12 cellular contexts compared by ENCODE assay signal in the genomic region with DNA sequence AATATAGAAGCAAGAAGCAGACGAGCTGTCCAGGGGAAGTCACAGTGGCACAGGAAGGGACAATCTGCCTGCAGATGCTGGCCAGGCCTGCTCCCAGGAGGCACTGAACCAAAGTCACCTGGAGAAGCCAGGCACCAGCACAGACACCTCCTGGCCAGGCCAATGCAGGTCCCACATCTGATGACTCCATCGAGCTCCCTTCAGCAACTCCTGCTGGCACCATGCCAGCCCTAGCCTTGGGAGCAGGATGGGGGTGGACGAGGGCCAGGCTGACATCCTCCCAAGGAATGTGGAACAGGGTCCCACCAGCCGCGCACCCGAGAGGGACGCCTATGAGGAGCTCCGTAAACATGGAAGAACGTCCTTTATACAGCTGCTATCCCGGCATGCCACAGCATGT. TPM values are rescaled to one million over a fixed set of nuclear protein-coding genes. Genes with fewer than 3 reads are reported as not detected.
A peak's percentile ranks its signal among the peaks of the same experiment; 100 is the strongest.
DNase-seq lines count a peak whose midpoint lies in the region; ATAC-seq and TF ChIP-seq lines count a peak whose summit lies in the region.
"Had no signal": no experiment of that assay in that cellular context is flagged by ENCODE, and none has a peak within 500 bp of the region (broad histone marks: within the 10 kb centered on the region; RNA-seq: fewer than 3 reads in every experiment).

No MANE protein-coding gene starts in this region.

- 19 to 22% (median 19%) methylated on average over 10 of the region's 10 CpGs for WGBS in psoas muscle, 3 donors

- H4K20me1 ChIP-seq in BLaER1 treated with 17β-estradiol and CSF1 and Interleukin-3, amounts not matched to agents 10 nM and 100 nM, result peaks cover 34 to 100% (median 72%) of the 10 kb centered on the region in 11 experiments

- no peak for TF ChIP-seq CTCF in psoas muscle (IDR thresholded peaks at IDR 0.05)

- no peak overlapping the region; a peak in 1 of 20 replicates for H3K4me3 ChIP-seq in BLaER1 treated with 17β-estradiol and CSF1 and Interleukin-3, amounts not matched to agents 10 nM and 100 nM
- H3K4me3 ChIP-seq in adipocyte (ENCODE audit: low read length), result no peak overlapping the region
- peak overlapping the region; percentile 3 for H3K4me3 ChIP-seq in psoas muscle

- H3K27ac ChIP-seq in BLaER1 treated with 17β-estradiol and CSF1 and Interleukin-3, amounts not matched to agents 10 nM and 100 nM, result no peak overlapping the region
- H3K27ac ChIP-seq in psoas muscle, result peak overlapping the region; percentile 88

- intact Hi-C loops in psoas muscle (cut with DNase I), result loop anchor here in 1 of 2 donors (10.0 kb wide), 1 partner anchor 194 kb away; no protein-coding TSS in a partner anchor

- ATAC-seq in psoas muscle, result peak; percentile 7 to 43 (median 30)
- ATAC-seq in HG03342 (IDR thresholded peaks at IDR 0.05; ENCODE audit: unreplicated experiment), result no peak

- peak overlapping the region in 7 of 11 experiments; percentile 55 to 88 (median 86); a peak in 13 of 22 replicates for H3K4me2 ChIP-seq in BLaER1 treated with 17β-estradiol and CSF1 and Interleukin-3, amounts not matched to agents 10 nM and 100 nM

- peaks cover 30 to 63% (median 49%) of the 10 kb centered on the region in 10 experiments for H3K4me1 ChIP-seq in BLaER1 treated with 17β-estradiol and CSF1 and Interleukin-3, amounts not matched to agents 10 nM and 100 nM
- H3K4me1 ChIP-seq in adipocyte (ENCODE audit: control insufficient read depth, insufficient read depth, low read length), result peaks cover 63% of the 10 kb centered on the region
- H3K4me1 ChIP-seq in psoas muscle, result peaks cover 61% of the 10 kb centered on the region

- peaks cover 55 to 100% (median 93%) of the 10 kb centered on the region in 11 experiments for H3K36me3 ChIP-seq in BLaER1 treated with 17β-estradiol and CSF1 and Interleukin-3, amounts not matched to agents 10 nM and 100 nM
- H3K36me3 ChIP-seq in adipocyte (ENCODE audit: control insufficient read depth, insufficient read depth, low read length, severe bottlenecking) (peaks cover 28% of the 10 kb centered on the region), psoas muscle (ENCODE audit: insufficient read depth in 1 of 2, low read depth in 1 of 2) (peaks cover 5 to 41% of the 10 kb centered on the region in 2 donors)

- peak overlapping the region in 5 of 11 experiments; percentile 5 to 60 (median 24); a peak in 3 of 22 replicates for H3K9ac ChIP-seq in BLaER1 treated with 17β-estradiol and CSF1 and Interleukin-3, amounts not matched to agents 10 nM and 100 nM
- H3K9ac ChIP-seq in adipocyte (ENCODE audit: low read length), result peak overlapping the region; percentile 36

- DNase-seq in adipocyte (ENCODE audit: low read depth) (peak; percentile 28), glomerular visceral epithelial cell (ENCODE audit: extremely low spot score) (peak; percentile 71), psoas muscle (peak; percentile 89 to 90), NCI-H187 treated with DMSO at 0.1 percent for 48 hours (lab: John Stamatoyannopoulos, UW) (no peak), SKM-1 (lab: John Stamatoyannopoulos, UW; ENCODE audit: unreplicated experiment) (no peak)
- DNase-seq in activated CD4-positive, alpha-beta T cell treated with anti-CD3 and anti-CD28 coated beads, Interleukin-2, amount 50 U/mL, for 48 hours, result no peak
- DNase-seq: activated naive CD4-positive, alpha-beta T cell treated with anti-CD3 and anti-CD28 coated beads for 36 hours; CD4-positive, CD25-positive, alpha-beta regulatory T cell; NCI-H1436 treated with DMSO at 0.1 percent for 48 hours; stimulated activated CD4-positive, alpha-beta T cell treated with anti-CD3 and anti-CD28 coated beads, Interleukin-4, amount 100 ng/mL, for 4 hours had no signal

- H3K27me3 ChIP-seq in BLaER1 treated with 17β-estradiol and CSF1 and Interleukin-3, amounts not matched to agents 10 nM and 100 nM, result no peaks in the 10 kb centered on the region
- H3K27me3 ChIP-seq in adipocyte (replicated peaks; ENCODE audit: control insufficient read depth, insufficient read depth, low read length) (no peaks in the 10 kb centered on the region), psoas muscle (ENCODE audit: insufficient read depth in 3 of 3, low read length in 2 of 3) (no peaks in the 10 kb centered on the region)

- H3K9me3 ChIP-seq in BLaER1 treated with 17β-estradiol and CSF1 and Interleukin-3, amounts not matched to agents 10 nM and 100 nM (replicated peaks in 1 of 11), result no peaks in the 10 kb centered on the region
- no peaks in the 10 kb centered on the region for H3K9me3 ChIP-seq in adipocyte (ENCODE audit: control insufficient read depth, low read length)
- H3K9me3 ChIP-seq in psoas muscle, result no peaks in the 10 kb centered on the region

RNA-seq across cellular contexts. Expression of gene ISYNA1, which starts 22.4 kb away (rescaled TPM):
- total RNA-seq in psoas muscle, result 10 to 100 TPM in 3 of 4 donors, 1 to 10 TPM in 1; 9.8 to 17.0 (median 10.9) TPM
- 1 to 10 TPM; 6.3 to 8.6 (median 8.0) TPM for polyA plus RNA-seq in psoas muscle

RNA-seq across cellular contexts. Expression of gene SSBP4, which starts 41.1 kb away (rescaled TPM):
- total RNA-seq in psoas muscle, result 10 to 100 TPM; 29.1 to 46.1 (median 29.6) TPM
- polyA plus RNA-seq in psoas muscle, result 10 to 100 TPM; 25.8 to 37.8 (median 28.6) TPM

Comparison
In these comparisons a context has a peak if more than half of its experiments do, and no peak if none do; other contexts are left out.
1. DNase-seq: peak in adipocyte (single experiment), glomerular visceral epithelial cell (single experiment) and psoas muscle (2 of 2); none in activated CD4-positive, alpha-beta T cell treated with anti-CD3 and anti-CD28 coated beads, Interleukin-2, amount 50 U/mL, for 48 hours (0 of 2), NCI-H187 treated with DMSO at 0.1 percent for 48 hours (single experiment) and SKM-1 (single experiment).